In the genomic region with DNA sequence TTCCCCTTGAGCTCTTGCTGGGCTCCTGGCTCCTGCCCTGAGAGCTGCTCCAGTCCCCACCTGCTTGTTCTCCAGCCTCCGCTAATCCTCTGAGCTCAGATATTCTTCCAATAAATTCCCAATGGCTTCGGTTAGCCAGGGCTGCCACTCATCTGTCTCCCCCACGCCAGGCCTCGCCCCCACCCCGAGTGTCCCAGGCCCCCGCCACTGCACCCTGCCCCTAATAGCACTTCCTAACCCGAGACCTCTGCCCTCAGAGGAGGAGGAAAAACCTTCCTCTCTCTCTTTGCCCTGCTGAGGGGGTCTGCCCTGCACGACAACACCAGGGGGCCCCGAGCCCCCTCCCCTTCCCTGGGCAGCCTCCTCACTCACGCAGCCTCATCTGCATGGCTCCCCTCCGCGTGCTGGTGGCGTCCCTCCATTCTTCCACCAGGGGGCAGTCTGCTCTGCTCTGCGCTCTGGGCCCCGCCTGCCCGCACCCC, we compare ENCODE assay signal across 1 cellular context.
TF ChIP-seq lines count a peak whose summit lies in the region.

No MANE protein-coding gene starts in this region.

TF ChIP-seq in HEK293, 187 proteins besides CTCF, POLR2A, EP300 and RAD21 (continued from another document):
- TF ChIP-seq, protein P1, sequence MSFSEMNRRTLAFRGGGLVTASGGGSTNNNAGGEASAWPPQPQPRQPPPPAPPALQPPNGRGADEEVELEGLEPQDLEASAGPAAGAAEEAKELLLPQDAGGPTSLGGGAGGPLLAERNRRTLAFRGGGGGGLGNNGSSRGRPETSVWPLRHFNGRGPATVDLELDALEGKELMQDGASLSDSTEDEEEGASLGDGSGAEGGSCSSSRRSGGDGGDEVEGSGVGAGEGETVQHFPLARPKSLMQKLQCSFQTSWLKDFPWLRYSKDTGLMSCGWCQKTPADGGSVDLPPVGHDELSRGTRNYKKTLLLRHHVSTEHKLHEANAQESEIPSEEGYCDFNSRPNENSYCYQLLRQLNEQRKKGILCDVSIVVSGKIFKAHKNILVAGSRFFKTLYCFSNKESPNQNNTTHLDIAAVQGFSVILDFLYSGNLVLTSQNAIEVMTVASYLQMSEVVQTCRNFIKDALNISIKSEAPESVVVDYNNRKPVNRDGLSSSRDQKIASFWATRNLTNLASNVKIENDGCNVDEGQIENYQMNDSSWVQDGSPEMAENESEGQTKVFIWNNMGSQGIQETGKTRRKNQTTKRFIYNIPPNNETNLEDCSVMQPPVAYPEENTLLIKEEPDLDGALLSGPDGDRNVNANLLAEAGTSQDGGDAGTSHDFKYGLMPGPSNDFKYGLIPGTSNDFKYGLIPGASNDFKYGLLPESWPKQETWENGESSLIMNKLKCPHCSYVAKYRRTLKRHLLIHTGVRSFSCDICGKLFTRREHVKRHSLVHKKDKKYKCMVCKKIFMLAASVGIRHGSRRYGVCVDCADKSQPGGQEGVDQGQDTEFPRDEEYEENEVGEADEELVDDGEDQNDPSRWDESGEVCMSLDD (tag by site-specific recombination; IDR thresholded peaks at IDR 0.05): peak; percentile 91
- TF ChIP-seq ZNF211 (tag by site-specific recombination; IDR thresholded peaks at IDR 0.05; ENCODE audit: low read depth) (no peak), ZNF610 (tag by site-specific recombination; IDR thresholded peaks at IDR 0.05; ENCODE audit: borderline replicate concordance) (no peak), ZIC2 (tag by site-specific recombination; IDR thresholded peaks at IDR 0.05) (peak; percentile 44)
- TF ChIP-seq, protein P2, sequence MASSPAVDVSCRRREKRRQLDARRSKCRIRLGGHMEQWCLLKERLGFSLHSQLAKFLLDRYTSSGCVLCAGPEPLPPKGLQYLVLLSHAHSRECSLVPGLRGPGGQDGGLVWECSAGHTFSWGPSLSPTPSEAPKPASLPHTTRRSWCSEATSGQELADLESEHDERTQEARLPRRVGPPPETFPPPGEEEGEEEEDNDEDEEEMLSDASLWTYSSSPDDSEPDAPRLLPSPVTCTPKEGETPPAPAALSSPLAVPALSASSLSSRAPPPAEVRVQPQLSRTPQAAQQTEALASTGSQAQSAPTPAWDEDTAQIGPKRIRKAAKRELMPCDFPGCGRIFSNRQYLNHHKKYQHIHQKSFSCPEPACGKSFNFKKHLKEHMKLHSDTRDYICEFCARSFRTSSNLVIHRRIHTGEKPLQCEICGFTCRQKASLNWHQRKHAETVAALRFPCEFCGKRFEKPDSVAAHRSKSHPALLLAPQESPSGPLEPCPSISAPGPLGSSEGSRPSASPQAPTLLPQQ (tag by site-specific recombination; IDR thresholded peaks at IDR 0.05): peak; percentile 71
